In the genomic region with DNA sequence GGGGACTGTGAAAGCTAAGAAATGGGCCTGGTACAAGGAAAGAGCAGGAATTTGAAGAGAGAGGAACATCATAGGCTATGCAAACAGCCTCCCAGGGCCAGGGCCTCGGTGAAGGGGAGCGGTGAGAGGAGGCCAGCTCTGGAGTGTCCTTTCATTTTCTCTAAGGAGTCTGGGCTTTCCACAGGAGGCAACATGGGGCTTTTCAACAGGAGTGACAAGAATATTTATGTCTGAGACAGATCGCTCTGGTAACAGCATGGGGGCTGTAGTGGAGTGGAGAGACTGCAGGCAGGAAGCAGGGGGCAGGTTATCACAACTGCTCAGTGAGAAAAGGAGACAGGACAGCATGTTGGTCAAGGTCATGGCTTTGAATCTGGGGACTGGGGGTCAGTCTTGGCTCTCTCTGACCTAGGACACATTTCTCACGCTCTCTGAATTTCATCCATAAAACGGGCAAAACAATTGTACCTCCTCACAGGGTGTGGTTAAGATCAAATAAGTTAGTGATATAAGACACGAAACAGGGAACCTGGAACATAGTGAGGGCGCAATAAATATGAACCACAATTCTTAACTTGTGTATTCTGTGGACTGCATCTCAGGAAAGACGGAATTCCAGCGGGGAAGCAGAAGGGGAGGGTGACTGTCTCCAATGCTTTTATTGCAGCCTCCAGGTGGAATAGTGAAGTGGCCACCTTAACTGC, we compare ENCODE assay signal across 10 cellular contexts. TPM values are rescaled to one million over a fixed set of nuclear protein-coding genes. Genes with fewer than 3 reads are reported as not detected.
DNase-seq lines count a peak whose midpoint lies in the region; ATAC-seq and TF ChIP-seq lines count a peak whose summit lies in the region.
"Had no signal": no experiment of that assay in that cellular context is flagged by ENCODE, and none has a peak within 500 bp of the region (broad histone marks: within the 10 kb centered on the region; RNA-seq: fewer than 3 reads in every experiment).

No MANE protein-coding gene starts in this region.

- H4K91ac ChIP-seq in trophoblast cell (ENCODE audit: low read depth, low read length), result peak overlapping the region; percentile 88

- peak overlapping the region; percentile 25 for H3K4me2 ChIP-seq in trophoblast cell (ENCODE audit: low read length)

- peak overlapping the region; percentile 73 for H3K18ac ChIP-seq in trophoblast cell (ENCODE audit: low read length)

- peak overlapping the region; percentile 82 for H2BK5ac ChIP-seq in trophoblast cell (ENCODE audit: low read depth, low read length, poor library complexity)

- no peaks in the 10 kb centered on the region for H3K27me3 ChIP-seq in trophoblast cell (ENCODE audit: insufficient read depth, low read length)

- peak overlapping the region; percentile 95 for H3K27ac ChIP-seq in trophoblast cell (ENCODE audit: low read depth, low read length)

- H3K79me1 ChIP-seq in trophoblast cell (ENCODE audit: low read length), result peaks cover 25% of the 10 kb centered on the region

- no peaks in the 10 kb centered on the region for H3K36me3 ChIP-seq in trophoblast cell (ENCODE audit: control insufficient read depth in 1 of 2, insufficient read depth in 2 of 2, low read length in 2 of 2)
- H3K36me3 ChIP-seq: HAP-1 had no signal

- H3K4me3 ChIP-seq in fibroblast of villous mesenchyme (ENCODE audit: low read depth, low read length) (no peak overlapping the region), trophoblast cell (ENCODE audit: low read depth, low read length) (no peak overlapping the region)
- H3K4me3 ChIP-seq: HAP-1 had no signal

- peaks cover 10% of the 10 kb centered on the region for H3K79me2 ChIP-seq in trophoblast cell (ENCODE audit: control insufficient read depth, insufficient read depth, low read length, poor library complexity)

- ATAC-seq in SK-N-SH treated with all-trans-retinoic acid at 6 μM for 48 hours (peak; percentile 26), HG02571 (IDR thresholded peaks at IDR 0.05; ENCODE audit: unreplicated experiment) (no peak), HG02642 (IDR thresholded peaks at IDR 0.05; ENCODE audit: poor library complexity, unreplicated experiment) (no peak), HG02798 (IDR thresholded peaks at IDR 0.05; ENCODE audit: poor library complexity, unreplicated experiment) (no peak)

- peak overlapping the region; percentile 74 for H4K8ac ChIP-seq in trophoblast cell (ENCODE audit: low read depth, low read length)

- no peaks in the 10 kb centered on the region for H3K9me3 ChIP-seq in trophoblast cell (ENCODE audit: insufficient read depth, low read depth, low read length)
- H3K9me3 ChIP-seq: HAP-1 had no signal

- H4K12ac ChIP-seq in trophoblast cell (ENCODE audit: low read depth, low read length), result peak overlapping the region; percentile 35

- peak overlapping the region; percentile 97 for H2BK12ac ChIP-seq in trophoblast cell (ENCODE audit: low read length)

- WGBS in trophoblast cell (ENCODE audit: extremely low coverage, insufficient coverage, insufficient read length), result no CpG with 5 or more reads among the region's 9 CpGs

- H2AFZ ChIP-seq in trophoblast cell (ENCODE audit: insufficient read depth, low read length, poor library complexity), result peak overlapping the region; percentile 37

- H3K14ac ChIP-seq in trophoblast cell (ENCODE audit: low read length), result peak overlapping the region; percentile 60

- no peak overlapping the region for H3K9ac ChIP-seq in trophoblast cell (ENCODE audit: low read length)

- H2AK5ac ChIP-seq in trophoblast cell (ENCODE audit: low read length), result peak overlapping the region; percentile 17

- no peak for TF ChIP-seq CTCF in fibroblast of villous mesenchyme (IDR thresholded peaks at IDR 0.05; ENCODE audit: insufficient read depth, low read depth, low read length)

- H3K4me1 ChIP-seq in trophoblast cell (ENCODE audit: control insufficient read depth in 1 of 2, insufficient read depth in 2 of 2, low read length in 2 of 2), result peaks cover 30% of the 10 kb centered on the region in 2 experiments

- no peak overlapping the region for H3K23ac ChIP-seq in trophoblast cell (ENCODE audit: low read length)

- H3K4ac ChIP-seq in trophoblast cell (ENCODE audit: low read depth, low read length), result peak overlapping the region; percentile 61

- H2BK120ac ChIP-seq in trophoblast cell (ENCODE audit: insufficient read depth, low read length, poor library complexity), result peak overlapping the region; percentile 92

- DNase-seq in DMS79 treated with DMSO at 0.1 percent for 48 hours (lab: John Stamatoyannopoulos, UW), result peak; percentile 8
- DNase-seq in fibroblast of villous mesenchyme (ENCODE audit: low read depth), result peak; percentile 24
- DNase-seq in trophoblast cell, result no peak
- DNase-seq in NCI-H2029 treated with DMSO at 0.1 percent for 48 hours (lab: John Stamatoyannopoulos, UW), result no peak
- DNase-seq: effector CD8-positive, alpha-beta T cell had no signal

TF ChIP-seq in SK-N-SH treated with all-trans-retinoic acid at 6 μM for 48 hours, 23 proteins besides CTCF, POLR2A, EP300 and RAD21:
- TF ChIP-seq SNAI2 (CRISPR knock-in tag; IDR thresholded peaks at IDR 0.05) (0 out of 2 replicates have a peak, but pooled peaks have one; percentile 8), ZFP3 (CRISPR knock-in tag; IDR thresholded peaks at IDR 0.05) (0 out of 2 replicates have a peak, but pooled peaks have one; percentile 16), ESRRG (CRISPR knock-in tag; IDR thresholded peaks at IDR 0.05) (no peak), ZNF8 (CRISPR knock-in tag; IDR thresholded peaks at IDR 0.05) (no peak), TCF4 (CRISPR knock-in tag; IDR thresholded peaks at IDR 0.05; ENCODE audit: borderline replicate concordance) (no peak), CSDC2 (CRISPR knock-in tag; IDR thresholded peaks at IDR 0.05) (peak; percentile 80; the same call in 1 of the 2 replicates)
- TF ChIP-seq, protein P1, sequence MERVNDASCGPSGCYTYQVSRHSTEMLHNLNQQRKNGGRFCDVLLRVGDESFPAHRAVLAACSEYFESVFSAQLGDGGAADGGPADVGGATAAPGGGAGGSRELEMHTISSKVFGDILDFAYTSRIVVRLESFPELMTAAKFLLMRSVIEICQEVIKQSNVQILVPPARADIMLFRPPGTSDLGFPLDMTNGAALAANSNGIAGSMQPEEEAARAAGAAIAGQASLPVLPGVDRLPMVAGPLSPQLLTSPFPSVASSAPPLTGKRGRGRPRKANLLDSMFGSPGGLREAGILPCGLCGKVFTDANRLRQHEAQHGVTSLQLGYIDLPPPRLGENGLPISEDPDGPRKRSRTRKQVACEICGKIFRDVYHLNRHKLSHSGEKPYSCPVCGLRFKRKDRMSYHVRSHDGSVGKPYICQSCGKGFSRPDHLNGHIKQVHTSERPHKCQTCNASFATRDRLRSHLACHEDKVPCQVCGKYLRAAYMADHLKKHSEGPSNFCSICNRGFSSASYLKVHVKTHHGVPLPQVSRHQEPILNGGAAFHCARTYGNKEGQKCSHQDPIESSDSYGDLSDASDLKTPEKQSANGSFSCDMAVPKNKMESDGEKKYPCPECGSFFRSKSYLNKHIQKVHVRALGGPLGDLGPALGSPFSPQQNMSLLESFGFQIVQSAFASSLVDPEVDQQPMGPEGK (CRISPR knock-in tag; IDR thresholded peaks at IDR 0.05; ENCODE audit: borderline replicate concordance), result no peak

RNA-seq across cellular contexts. Expression of a gene that starts 49.9 kb away (rescaled TPM):
- total RNA-seq in fibroblast of villous mesenchyme, result 29.0 and 34.1 TPM in 2 replicates
- 76.2 and 80.2 TPM in 2 replicates for polyA plus RNA-seq in trophoblast cell (2013)

RNA-seq across cellular contexts. Expression of a gene that starts 50.3 kb away (rescaled TPM):
- total RNA-seq in fibroblast of villous mesenchyme, result under 0.01 and 0.97 TPM in 2 replicates
- 0.39 and 0.47 TPM in 2 replicates for polyA plus RNA-seq in trophoblast cell (2013)

Comparison
In these comparisons a context has a peak if more than half of its experiments do, and no peak if none do; other contexts are left out.
1. DNase-seq: peak in DMS79 treated with DMSO at 0.1 percent for 48 hours (single experiment) and fibroblast of villous mesenchyme (single experiment); none in trophoblast cell (0 of 2) and NCI-H2029 treated with DMSO at 0.1 percent for 48 hours (single experiment).